Comparison of ENCODE assay signal across 10 cellular contexts in the genomic region with DNA sequence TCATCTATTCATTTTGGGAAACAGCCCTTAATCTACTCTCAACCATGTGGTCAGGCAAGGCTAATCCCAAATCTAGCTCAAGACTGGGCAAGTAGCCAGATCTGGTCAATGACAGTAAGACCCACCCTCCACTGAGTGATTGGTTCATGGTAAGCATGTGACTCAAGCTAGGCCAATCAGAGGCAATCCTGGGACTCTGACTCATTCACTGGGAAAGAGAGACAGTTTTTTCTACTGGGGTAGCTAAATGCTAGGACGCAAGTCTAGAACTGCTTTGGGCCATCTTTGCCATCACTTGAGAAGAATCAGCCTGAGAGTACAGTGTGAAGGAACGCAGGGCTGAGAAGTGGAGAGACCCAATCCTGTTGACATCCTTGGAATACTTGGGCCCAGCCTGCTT. TPM values are rescaled to one million over a fixed set of nuclear protein-coding genes. Genes with fewer than 3 reads are reported as not detected.
DNase-seq lines count a peak whose midpoint lies in the region; ATAC-seq and TF ChIP-seq lines count a peak whose summit lies in the region.
"Had no signal": no experiment of that assay in that cellular context is flagged by ENCODE, and none has a peak within 500 bp of the region (broad histone marks: within the 10 kb centered on the region; RNA-seq: fewer than 3 reads in every experiment).

No MANE protein-coding gene starts in this region.

- ATAC-seq in GM19351 (IDR thresholded peaks at IDR 0.05; ENCODE audit: unreplicated experiment), result no peak
- ATAC-seq: gastroesophageal sphincter had no signal

- POLR2A ChIA-PET in RWPE1 (lab: Yijun Ruan, JAX; ENCODE audit: low non-redundant PET), result no interaction called here

- H3K27ac ChIP-seq in RWPE1, result no peak overlapping the region
- H3K27ac ChIP-seq: gastroesophageal sphincter had no signal

- TF ChIP-seq CTCF in RWPE1 (conservative IDR thresholded peaks at IDR 0.05; ENCODE audit: low read depth) (no peak), fibroblast of the aortic adventitia (IDR thresholded peaks at IDR 0.05; ENCODE audit: insufficient read depth, low read length) (no peak)

- no peak overlapping the region for H3K4me3 ChIP-seq in fibroblast of the aortic adventitia (ENCODE audit: low read depth, low read length)
- H3K4me3 ChIP-seq: gastroesophageal sphincter had no signal

- DNase-seq in D341Med (ENCODE audit: low spot score) (peak; percentile 57), HCEC 1CT (peak; percentile 61), RWPE1 (ENCODE audit: low spot score) (peak; percentile 54), fibroblast of the aortic adventitia (ENCODE audit: low read depth) (peak; percentile 48), NCI-H1694 treated with DMSO at 0.1 percent for 48 hours (lab: John Stamatoyannopoulos, UW) (no peak), NCI-H187 treated with DMSO at 0.1 percent for 48 hours (lab: John Stamatoyannopoulos, UW) (no peak)
- no peak for DNase-seq in activated effector memory CD4-positive, alpha-beta T cell treated with Interleukin-2 at 50 U/mL for 16 hours
- DNase-seq: NCI-H2171 treated with DMSO at 0.1 percent for 48 hours had no signal

- CTCF ChIA-PET in RWPE1 (lab: Yijun Ruan, JAX), result interaction anchor here (2.1 to 2.2 kb wide), 2 partner anchors 15 to 330 kb away, joined by 5 to 11 read pairs; no protein-coding TSS in a partner anchor

RNA-seq across cellular contexts. Expression of a gene that starts 9.3 kb away (rescaled TPM):
- 2.2 and 28.1 TPM in 2 replicates for total RNA-seq in fibroblast of the aortic adventitia (ENCODE audit: low replicate concordance)

Comparison
In these comparisons a context has a peak if more than half of its experiments do, and no peak if none do; other contexts are left out.
1. DNase-seq: peak in D341Med (single experiment), HCEC 1CT (single experiment), RWPE1 (single experiment) and fibroblast of the aortic adventitia (single experiment); none in activated effector memory CD4-positive, alpha-beta T cell treated with Interleukin-2 at 50 U/mL for 16 hours (single experiment), NCI-H1694 treated with DMSO at 0.1 percent for 48 hours (single experiment) and NCI-H187 treated with DMSO at 0.1 percent for 48 hours (single experiment).